ENCODE assay signal across 7 cellular contexts in genomic region chr2:215435261-215435808, GRCh38. TPM values are rescaled to one million over a fixed set of nuclear protein-coding genes. Genes with fewer than 3 reads are reported as not detected.
DNase-seq lines count a peak whose midpoint lies in the region; ATAC-seq and TF ChIP-seq lines count a peak whose summit lies in the region.

No MANE protein-coding gene starts in this region.

- H3K9me3 Mint-ChIP-seq in mesothelial cell of epicardium = no peaks in the 10 kb centered on the region

- H3K36me3 ChIP-seq in OCI-LY1 (ENCODE audit: insufficient read depth, low read length) = no peaks in the 10 kb centered on the region
- no peaks in the 10 kb centered on the region for H3K36me3 ChIP-seq in duodenal mucosa (ENCODE audit: control insufficient read depth in 1 of 2, insufficient read depth in 2 of 2, low read length in 2 of 2)

- DNase-seq in HEK293T (ENCODE audit: extremely low spot score) = peak; percentile 34
- DNase-seq in mesothelial cell of epicardium (ENCODE audit: low spot score in 2 of 2, unreplicated experiment in 2 of 2) = peak in 1 of 2 experiments; percentile 23
- DNase-seq in ureter (ENCODE audit: low spot score) = peak; percentile 47
- DNase-seq in GM19240 (ENCODE audit: insufficient read length, low spot score) = no peak

- CTCF ChIA-PET in HEK293T (lab: Yijun Ruan, JAX) = no interaction called here

- peak; percentile 23 for ATAC-seq in GM18511 (IDR thresholded peaks at IDR 0.05; ENCODE audit: unreplicated experiment)

- H3K27me3 ChIP-seq in OCI-LY1 (ENCODE audit: insufficient read depth, low read length) = peaks cover 3% of the 10 kb centered on the region; the same call in 1 of the 2 replicates
- peaks cover 33 to 48% of the 10 kb centered on the region in 2 donors for H3K27me3 ChIP-seq in duodenal mucosa (ENCODE audit: control insufficient read depth in 1 of 2, insufficient read depth in 2 of 2, low read length in 2 of 2)

- H3F3A ChIP-seq in OCI-LY1 (ENCODE audit: insufficient read depth, low read length) = no peaks in the 10 kb centered on the region

- H3K9ac ChIP-seq in OCI-LY1 (ENCODE audit: low read length) (peak overlapping the region; percentile 7; the same call in 1 of the 2 replicates), duodenal mucosa (ENCODE audit: low read depth in 1 of 2, low read length in 2 of 2) (peak overlapping the region in 1 of 2 donors; percentile 9)

- peaks cover 48% of the 10 kb centered on the region for H3K4me1 Mint-ChIP-seq in mesothelial cell of epicardium

- no peaks in the 10 kb centered on the region for H3K9me3 ChIP-seq in OCI-LY1 (ENCODE audit: low read length)
- H3K9me3 ChIP-seq in duodenal mucosa (ENCODE audit: control insufficient read depth in 1 of 2, low read length in 2 of 2) = no peaks in the 10 kb centered on the region

- peak overlapping the region; percentile 75 for H3K4me2 ChIP-seq in OCI-LY1 (ENCODE audit: low read length)

- no peak overlapping the region for H2AFZ ChIP-seq in OCI-LY1 (ENCODE audit: low read length)

- H3K27ac ChIP-seq in OCI-LY1 (ENCODE audit: low read depth, low read length, poor library complexity, severe bottlenecking) (no peak overlapping the region), duodenal mucosa (ENCODE audit: low read depth, low read length) (no peak overlapping the region)

- peak overlapping the region; percentile 89 for H3K27ac Mint-ChIP-seq in mesothelial cell of epicardium

- H3K36me3 Mint-ChIP-seq in mesothelial cell of epicardium = peaks cover 16% of the 10 kb centered on the region

- H4K20me1 ChIP-seq in OCI-LY1 (ENCODE audit: insufficient read depth, low read length) = no peaks in the 10 kb centered on the region

- TF ChIP-seq CTCF in OCI-LY1 (IDR thresholded peaks at IDR 0.05; ENCODE audit: low read length) (no peak), mesothelial cell of epicardium (IDR thresholded peaks at IDR 0.05; ENCODE audit: unreplicated experiment) (no peak)

- peaks cover 16% of the 10 kb centered on the region for H3K27me3 Mint-ChIP-seq in mesothelial cell of epicardium (ENCODE audit: low read depth)

- no peaks in the 10 kb centered on the region for H3K79me2 ChIP-seq in OCI-LY1 (ENCODE audit: insufficient read depth, low read length)

- H3K4me3 Mint-ChIP-seq in mesothelial cell of epicardium = peak overlapping the region; percentile 80

- POLR2A ChIA-PET in HEK293T (lab: Yijun Ruan, JAX) = no interaction called here

- peak overlapping the region; percentile 58 for H3K4me3 ChIP-seq in OCI-LY1 (ENCODE audit: low read depth, low read length, poor library complexity, severe bottlenecking)
- H3K4me3 ChIP-seq in duodenal mucosa (ENCODE audit: low read depth in 1 of 2, low read length in 2 of 2) = peak overlapping the region; percentile 57 to 58

- no peaks in the 10 kb centered on the region for H3K9me2 ChIP-seq in OCI-LY1 (ENCODE audit: low read depth, low read length)

- H3K4me1 ChIP-seq in OCI-LY1 (ENCODE audit: insufficient read depth, low read length, severe bottlenecking) = peaks cover 16% of the 10 kb centered on the region
- H3K4me1 ChIP-seq in duodenal mucosa (ENCODE audit: control insufficient read depth in 1 of 2, insufficient read depth in 2 of 2, low read length in 2 of 2) = peaks cover 6 to 15% of the 10 kb centered on the region in 2 donors

TF ChIP-seq in HEK293T, 16 proteins besides CTCF, POLR2A, EP300 and RAD21:
- peak; percentile 94 for TF ChIP-seq PKNOX1 (IDR thresholded peaks at IDR 0.05)
- TF ChIP-seq BHLHE40 (IDR thresholded peaks at IDR 0.05; ENCODE audit: borderline replicate concordance) = no peak
- peak; percentile 53 for TF ChIP-seq L3MBTL2 (conservative IDR thresholded peaks at IDR 0.05)
- TF ChIP-seq LEF1 (IDR thresholded peaks at IDR 0.05; ENCODE audit: borderline replicate concordance) = no peak
TF ChIP-seq in HEK293T: peak in this region for 2.

RNA-seq across cellular contexts. Expression of gene FN1, which starts 0.5 kb away (rescaled TPM):
- total RNA-seq in mesothelial cell of epicardium (829 to 909 TPM (median 896 TPM) in 3 replicates), ureter (125 TPM)
